28 cellular contexts compared by ENCODE assay signal in the genomic region with DNA sequence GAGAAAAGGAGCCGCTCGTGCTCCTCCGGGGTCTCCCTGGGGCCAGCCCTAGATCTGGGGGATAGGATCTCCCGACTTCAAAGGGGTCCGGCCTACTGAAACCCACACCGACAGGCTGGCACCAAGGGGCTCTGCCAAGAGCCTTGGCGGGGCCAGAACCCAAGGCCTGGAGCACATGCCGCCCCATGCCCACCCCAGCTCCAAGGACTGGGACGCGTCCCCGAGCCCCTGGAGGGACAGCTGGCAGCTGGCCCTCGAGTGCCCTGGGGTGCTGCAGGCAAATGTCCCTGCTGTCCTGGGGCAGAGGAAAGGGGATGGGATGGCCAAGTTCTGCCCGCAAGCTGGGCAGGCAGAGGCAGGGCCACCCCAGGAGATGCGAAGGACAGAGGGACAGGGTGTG.
"Had no signal": no experiment of that assay in that cellular context is flagged by ENCODE, and none has a peak within 500 bp of the region (broad histone marks: within the 10 kb centered on the region; RNA-seq: fewer than 3 reads in every experiment).

No MANE protein-coding gene starts in this region.

- H3K4me3 ChIP-seq: colonic mucosa, coronary artery, dorsolateral prefrontal cortex, esophagus muscularis mucosa, esophagus squamous epithelium, gastrocnemius medialis, gastroesophageal sphincter, heart left ventricle, heart right ventricle had no signal

- H3K36me3 ChIP-seq: colonic mucosa, esophagus muscularis mucosa, esophagus squamous epithelium, gastrocnemius medialis, gastroesophageal sphincter, heart left ventricle, heart right ventricle had no signal

- DNase-seq: colonic mucosa; cortex of kidney; dermis blood vessel endothelial cell; dorsolateral prefrontal cortex; effector CD4-positive, alpha-beta T cell; effector CD8-positive, alpha-beta T cell; effector memory CD4-positive, alpha-beta T cell; effector memory CD8-positive, alpha-beta T cell; endodermal cell; erythroblast; esophagus squamous epithelium; foreskin fibroblast; foreskin keratinocyte; foreskin melanocyte; gastrocnemius medialis; glutamatergic neuron; head of caudate nucleus; heart left ventricle; heart right ventricle had no signal

- H3K27me3 ChIP-seq: colonic mucosa, dorsolateral prefrontal cortex, esophagus muscularis mucosa had no signal

- FAIRE-seq: colon, endometrium, endothelial cell of umbilical vein, frontal cortex had no signal

- H3K4me1 ChIP-seq: colonic mucosa had no signal

- ATAC-seq: effector memory CD8-positive, alpha-beta T cell; esophagus mucosa; foreskin keratinocyte; gastrocnemius medialis; gastroesophageal sphincter; heart left ventricle; heart right ventricle had no signal

- H3K9me3 ChIP-seq: colonic mucosa, esophagus muscularis mucosa, esophagus squamous epithelium, gastrocnemius medialis, gastroesophageal sphincter, heart left ventricle, heart right ventricle had no signal

- H3K27ac ChIP-seq: colonic mucosa, coronary artery, dorsolateral prefrontal cortex, epithelial cell of prostate, esophagus muscularis mucosa, esophagus squamous epithelium, foreskin keratinocyte, gastrocnemius medialis, gastroesophageal sphincter, heart left ventricle, heart right ventricle had no signal
